7 cellular contexts compared by ENCODE assay signal in the genomic region with DNA sequence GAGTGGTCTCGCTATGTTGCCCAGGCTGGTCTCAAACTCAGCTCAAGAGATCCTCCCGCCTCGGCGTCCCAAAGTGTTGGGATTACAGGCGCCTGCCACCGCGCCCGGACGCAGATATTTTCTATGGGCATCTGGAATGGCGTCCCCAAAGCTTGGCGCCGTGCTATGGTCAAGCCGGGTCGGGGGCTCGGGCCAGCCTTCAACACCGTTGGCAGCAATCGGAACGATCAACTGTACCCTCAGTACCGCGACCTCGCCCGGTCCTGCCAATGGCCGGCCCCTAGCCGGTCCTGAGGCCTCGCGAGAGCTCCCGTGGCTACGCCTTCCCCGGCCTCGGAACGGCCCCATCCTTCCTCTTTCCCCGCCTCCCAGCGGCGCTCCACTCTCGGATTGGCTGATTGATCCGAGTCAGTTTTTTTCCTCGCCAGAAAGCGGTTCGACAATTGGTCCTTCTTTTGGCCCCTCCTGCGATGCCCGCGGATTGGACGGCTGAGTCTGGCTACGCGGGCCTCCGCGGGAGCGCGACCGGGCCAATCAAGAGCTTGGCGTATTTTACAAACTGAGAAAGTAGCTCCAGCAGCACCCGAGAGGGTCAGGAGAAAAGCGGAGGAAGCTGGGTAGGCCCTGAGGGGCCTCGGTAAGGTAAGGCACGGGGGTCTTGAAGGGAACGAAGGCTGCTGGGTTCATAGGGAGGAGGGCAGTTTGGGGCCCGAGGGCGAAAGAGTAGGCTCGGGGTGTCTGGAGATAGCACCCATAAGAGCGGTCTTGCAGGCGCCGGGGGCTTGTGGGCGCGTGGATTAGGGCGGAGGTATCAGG. TPM values are rescaled to one million over a fixed set of nuclear protein-coding genes. Genes with fewer than 3 reads are reported as not detected.
DNase-seq lines count a peak whose midpoint lies in the region; ATAC-seq and TF ChIP-seq lines count a peak whose summit lies in the region.

A gene with protein sequence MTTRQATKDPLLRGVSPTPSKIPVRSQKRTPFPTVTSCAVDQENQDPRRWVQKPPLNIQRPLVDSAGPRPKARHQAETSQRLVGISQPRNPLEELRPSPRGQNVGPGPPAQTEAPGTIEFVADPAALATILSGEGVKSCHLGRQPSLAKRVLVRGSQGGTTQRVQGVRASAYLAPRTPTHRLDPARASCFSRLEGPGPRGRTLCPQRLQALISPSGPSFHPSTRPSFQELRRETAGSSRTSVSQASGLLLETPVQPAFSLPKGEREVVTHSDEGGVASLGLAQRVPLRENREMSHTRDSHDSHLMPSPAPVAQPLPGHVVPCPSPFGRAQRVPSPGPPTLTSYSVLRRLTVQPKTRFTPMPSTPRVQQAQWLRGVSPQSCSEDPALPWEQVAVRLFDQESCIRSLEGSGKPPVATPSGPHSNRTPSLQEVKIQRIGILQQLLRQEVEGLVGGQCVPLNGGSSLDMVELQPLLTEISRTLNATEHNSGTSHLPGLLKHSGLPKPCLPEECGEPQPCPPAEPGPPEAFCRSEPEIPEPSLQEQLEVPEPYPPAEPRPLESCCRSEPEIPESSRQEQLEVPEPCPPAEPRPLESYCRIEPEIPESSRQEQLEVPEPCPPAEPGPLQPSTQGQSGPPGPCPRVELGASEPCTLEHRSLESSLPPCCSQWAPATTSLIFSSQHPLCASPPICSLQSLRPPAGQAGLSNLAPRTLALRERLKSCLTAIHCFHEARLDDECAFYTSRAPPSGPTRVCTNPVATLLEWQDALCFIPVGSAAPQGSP (plus strand): TSS at position 548 of the 816 bp plus-strand sequence. CDS start 354 bp downstream, outside the sequence.

- H3K27ac ChIP-seq in hepatocyte, result peak within 1 kb of the TSS; percentile 4

- H3K4me3 ChIP-seq in astrocyte of the cerebellum (ENCODE audit: low read depth, low read length) (peak within 1 kb of the TSS; percentile 71), hepatocyte (peak within 1 kb of the TSS; percentile 34)

- no peaks in the 10 kb centered on the region for H4K20me1 ChIP-seq in hepatocyte (ENCODE audit: insufficient read depth, poor library complexity, severe bottlenecking)

- peak within 1 kb of the TSS; percentile 77 for H2AFZ ChIP-seq in hepatocyte

- peak within 1 kb of the TSS; percentile 80 for H3K4me2 ChIP-seq in hepatocyte

- in situ Hi-C loops in astrocyte of the cerebellum (cut with HindIII; ENCODE audit: low sequenced_read_pairs), result no loop called here

- peak; percentile 99 for ATAC-seq in GM18511 (IDR thresholded peaks at IDR 0.05; ENCODE audit: unreplicated experiment)
- ATAC-seq in HG03025 (IDR thresholded peaks at IDR 0.05; ENCODE audit: low FRiP score, unreplicated experiment), result peak; percentile 93

- H3K9me2 ChIP-seq in hepatocyte (replicated peaks; ENCODE audit: insufficient read depth), result no peaks in the 10 kb centered on the region

- H3K27me3 ChIP-seq in hepatocyte, result no peaks in the 10 kb centered on the region

- H3K79me2 ChIP-seq in hepatocyte, result peaks cover 7% of the 10 kb centered on the region

- DNase-seq in NCI-H2029 treated with DMSO at 0.1 percent for 48 hours (lab: John Stamatoyannopoulos, UW) (peak; percentile 95), T-helper 22 cell (ENCODE audit: low read depth) (peak; percentile 92), astrocyte of the cerebellum (ENCODE audit: low read depth) (peak; percentile 97), hepatocyte (ENCODE audit: low spot score) (peak; percentile 99), renal cortical epithelial cell (ENCODE audit: low read depth) (peak; percentile 96)

- 1% methylated on average over 64 of the region's 65 CpGs for WGBS in hepatocyte (ENCODE audit: low lambda C conversion rate, missing lambda C conversion rate)

- no peaks in the 10 kb centered on the region for H3K36me3 ChIP-seq in hepatocyte (replicated peaks; ENCODE audit: insufficient read depth, low read depth)

- H3K9me3 ChIP-seq in hepatocyte (ENCODE audit: low read depth), result no peaks in the 10 kb centered on the region

- H3K4me1 ChIP-seq in hepatocyte (ENCODE audit: insufficient read depth), result peaks cover 5% of the 10 kb centered on the region

- TF ChIP-seq CTCF in astrocyte of the cerebellum (IDR thresholded peaks at IDR 0.05; ENCODE audit: low read depth, low read length, missing control alignments) (no peak), hepatocyte (IDR thresholded peaks at IDR 0.05; ENCODE audit: poor library complexity) (no peak)

RNA-seq across cellular contexts. Expression of the gene that starts here (rescaled TPM):
- total RNA-seq in hepatocyte, result 3.4 and 4.1 TPM in 2 replicates
- 8.0 and 12.5 TPM in 2 replicates for polyA plus RNA-seq in hepatocyte
- total RNA-seq in renal cortical epithelial cell, result 0.60 and 6.6 TPM in 2 replicates

Comparison
In these comparisons a context has a peak if more than half of its experiments do, and no peak if none do; other contexts are left out.
1. Peak in every context shown above with its lines: DNase-seq, ATAC-seq, H3K4me3 ChIP-seq and H3K27ac ChIP-seq.